ENCODE assay signal across 9 cellular contexts in the genomic region with DNA sequence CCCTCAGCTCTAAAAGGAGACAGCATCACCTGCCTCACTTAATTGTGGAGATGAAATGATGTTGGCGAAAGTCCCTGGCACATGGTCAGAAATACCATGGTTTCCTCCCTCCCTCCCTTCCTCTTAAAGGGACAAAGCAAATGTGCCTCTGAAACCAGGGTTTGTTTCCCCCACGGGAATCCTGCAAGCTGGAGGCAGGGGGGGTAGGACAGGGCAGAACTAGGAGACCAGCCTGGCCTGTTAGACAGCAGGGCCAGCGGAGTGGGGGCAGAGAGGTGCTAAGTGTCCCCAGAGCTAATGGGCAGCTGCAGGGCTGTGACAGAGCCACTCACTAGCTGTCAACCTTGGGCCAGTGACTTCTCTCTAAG. TPM values are rescaled to one million over a fixed set of nuclear protein-coding genes. Genes with fewer than 3 reads are reported as not detected.
DNase-seq lines count a peak whose midpoint lies in the region; ATAC-seq and TF ChIP-seq lines count a peak whose summit lies in the region.
"Had no signal": no experiment of that assay in that cellular context is flagged by ENCODE, and none has a peak within 500 bp of the region (broad histone marks: within the 10 kb centered on the region; RNA-seq: fewer than 3 reads in every experiment).

No MANE protein-coding gene starts in this region.

- DNase-seq in NCI-H2081 treated with DMSO at 0.1 percent for 48 hours (lab: John Stamatoyannopoulos, UW) (peak; percentile 37), chondrocyte (ENCODE audit: low spot score) (no peak), suprapubic skin (ENCODE audit: low spot score in 2 of 2) (no peak), EL (no peak), NOMO-1 (lab: John Stamatoyannopoulos, UW; ENCODE audit: unreplicated experiment in 2 of 2) (no peak)
- DNase-seq in activated CD4-positive, CD25-positive, alpha-beta regulatory T cell treated with anti-CD3 and anti-CD28 coated beads, Interleukin-2, amount 50 U/mL, for 72 hours: no peak

- no peaks in the 10 kb centered on the region for H3K36me3 ChIP-seq in suprapubic skin

- peaks cover 56% of the 10 kb centered on the region for H3K4me1 Mint-ChIP-seq in chondrocyte (ENCODE audit: low read depth)

- no peaks in the 10 kb centered on the region for H3K36me3 Mint-ChIP-seq in chondrocyte (ENCODE audit: low read depth)
- H3K36me3 Mint-ChIP-seq: stimulated activated effector memory CD8-positive, alpha-beta T cell treated with anti-CD3 and anti-CD28 coated beads, Interleukin-12 subunit alpha, Interleukin-12 subunit beta, amount 100 ng/mL, for 72 hours had no signal

- TF ChIP-seq CTCF in chondrocyte (IDR thresholded peaks at IDR 0.05) (no peak), suprapubic skin (IDR thresholded peaks at IDR 0.05) (no peak)

- no peak for ATAC-seq in GM19467 (IDR thresholded peaks at IDR 0.05; ENCODE audit: unreplicated experiment)

- no peak overlapping the region for H3K4me3 Mint-ChIP-seq in chondrocyte (ENCODE audit: unreplicated experiment)

- H3K27me3 ChIP-seq in layer of hippocampus (ENCODE audit: control insufficient read depth, insufficient read depth, low read length) (no peaks in the 10 kb centered on the region), suprapubic skin (no peaks in the 10 kb centered on the region)

- H3K9me3 Mint-ChIP-seq in chondrocyte (ENCODE audit: low read depth): no peaks in the 10 kb centered on the region
- H3K9me3 Mint-ChIP-seq: stimulated activated effector memory CD8-positive, alpha-beta T cell treated with anti-CD3 and anti-CD28 coated beads, Interleukin-12 subunit alpha, Interleukin-12 subunit beta, amount 100 ng/mL, for 72 hours had no signal

- H3K27me3 Mint-ChIP-seq in chondrocyte (ENCODE audit: low read depth): no peaks in the 10 kb centered on the region

- H3K9me3 ChIP-seq in suprapubic skin: no peaks in the 10 kb centered on the region

- peak overlapping the region; percentile 83 for H3K27ac Mint-ChIP-seq in chondrocyte (ENCODE audit: unreplicated experiment)

- TF ChIP-seq POLR2A in suprapubic skin (IDR thresholded peaks at IDR 0.05): no peak

- WGBS in suprapubic skin: 39% methylated on average over 3 of the region's 3 CpGs

- H3K4me1 ChIP-seq in suprapubic skin: peaks cover 52% of the 10 kb centered on the region

- TF ChIP-seq EP300 in suprapubic skin (IDR thresholded peaks at IDR 0.05): no peak

- H3K4me3 ChIP-seq in suprapubic skin: no peak overlapping the region

- H3K27ac ChIP-seq in layer of hippocampus (ENCODE audit: low read depth, low read length) (peak overlapping the region; percentile 24), suprapubic skin (peak overlapping the region; percentile 34)

RNA-seq across cellular contexts. Expression of gene RTL5, which starts 5.7 kb away (rescaled TPM):
- 8.5 to 14.4 TPM (median 14.1 TPM) in 3 replicates for total RNA-seq in chondrocyte
- total RNA-seq in suprapubic skin: 1 to 10 TPM; 1.2 to 2.4 (median 1.3) TPM

RNA-seq across cellular contexts. Expression of gene PIN4, which starts 55.5 kb away (rescaled TPM):
- total RNA-seq in chondrocyte (8.7 to 13.4 TPM (median 9.5 TPM) in 3 replicates), suprapubic skin (10 to 100 TPM in 2 of 4 donors, 1 to 10 TPM in 2; 4.3 to 16.5 (median 11.8) TPM)
